In genomic region chr5:133331866-133332731, GRCh38 we compare ENCODE assay signal across 21 cellular contexts.
DNase-seq lines count a peak whose midpoint lies in the region; ATAC-seq and TF ChIP-seq lines count a peak whose summit lies in the region.
"Had no signal": no experiment of that assay in that cellular context is flagged by ENCODE, and none has a peak within 500 bp of the region (broad histone marks: within the 10 kb centered on the region; RNA-seq: fewer than 3 reads in every experiment).

No MANE protein-coding gene starts in this region.

- H4K5ac ChIP-seq in H9 (ENCODE audit: insufficient read length, low read depth, low read length): no peak overlapping the region

- peak; percentile 22 for ATAC-seq in activated CD8-positive, alpha-beta memory T cell treated with anti-CD3 and anti-CD28 coated beads, Interleukin-2, amount 10 ng/mL, durations not matched to agents 7 days and 5 days
- peak; percentile 37 to 41 for ATAC-seq in stimulated activated naive B cell treated with anti-CD40 and anti-IgM and Interleukin-4, amounts not matched to agents 10 μg/mL and 1 μg/mL and 100 μg/mL, for 72 hours (replicated peaks)
- no peak for ATAC-seq in GM18907 (IDR thresholded peaks at IDR 0.05; ENCODE audit: unreplicated experiment)
- ATAC-seq in GM21381 (IDR thresholded peaks at IDR 0.05; ENCODE audit: unreplicated experiment): no peak
- ATAC-seq in HG03571 (IDR thresholded peaks at IDR 0.05; ENCODE audit: unreplicated experiment): no peak
- ATAC-seq: gastroesophageal sphincter, left lobe of liver, sciatic nerve, SK-N-SH treated with all-trans-retinoic acid at 6 μM for 48 hours had no signal

- no peak overlapping the region for H2BK20ac ChIP-seq in H9 (ENCODE audit: low read depth, low read length, poor library complexity, severe bottlenecking)

- H3K9me3 ChIP-seq in H9 (ENCODE audit: control insufficient read depth, low read depth, low read length): no peaks in the 10 kb centered on the region
- H3K9me3 ChIP-seq: gastroesophageal sphincter had no signal

- no peaks in the 10 kb centered on the region; the same call in 1 of the 2 replicates for H3K27me3 ChIP-seq in H9 (ENCODE audit: insufficient read depth, low read length)
- H3K27me3 ChIP-seq: gastroesophageal sphincter had no signal

- H3K36me3 Mint-ChIP-seq in activated CD8-positive, alpha-beta memory T cell treated with anti-CD3 and anti-CD28 coated beads, Interleukin-2, amount 10 ng/mL, durations not matched to agents 7 days and 5 days: no peaks in the 10 kb centered on the region
- H3K36me3 Mint-ChIP-seq in H9 (ENCODE audit: insufficient read depth in 1 of 3, low read depth in 3 of 3): no peaks in the 10 kb centered on the region
- no peaks in the 10 kb centered on the region for H3K36me3 Mint-ChIP-seq in activated T-helper 1 cell treated with anti-CD3 and anti-CD28 coated beads, Interleukin-12 subunit alpha, Interleukin-12 subunit beta, Interleukin-2, Interleukin-4 antibody, amounts not matched to agents 30 ng/mL and 10 ng/mL and 1 ng/mL, durations not matched to agents 14 hours and 24 hours and 36 hours (ENCODE audit: low read depth)
- H3K36me3 Mint-ChIP-seq in stimulated activated naive B cell treated with anti-CD40 and anti-IgM and Interleukin-4, amounts not matched to agents 10 μg/mL and 1 μg/mL and 100 μg/mL, for 72 hours: no peaks in the 10 kb centered on the region

- H3K4ac ChIP-seq in H9 (ENCODE audit: low read depth, low read length): no peak overlapping the region

- H3K4me2 ChIP-seq in H9 (ENCODE audit: insufficient read depth, insufficient read length, low read length): no peak overlapping the region
- H3K4me2 ChIP-seq: KMS-11 had no signal

- no peaks in the 10 kb centered on the region for H3K9me3 Mint-ChIP-seq in activated CD8-positive, alpha-beta memory T cell treated with anti-CD3 and anti-CD28 coated beads, Interleukin-2, amount 10 ng/mL, durations not matched to agents 7 days and 5 days (ENCODE audit: low read depth)
- H3K9me3 Mint-ChIP-seq in H9: no peaks in the 10 kb centered on the region
- H3K9me3 Mint-ChIP-seq in activated T-helper 1 cell treated with anti-CD3 and anti-CD28 coated beads, Interleukin-12 subunit alpha, Interleukin-12 subunit beta, Interleukin-2, Interleukin-4 antibody, amounts not matched to agents 30 ng/mL and 10 ng/mL and 1 ng/mL, durations not matched to agents 14 hours and 24 hours and 36 hours: no peaks in the 10 kb centered on the region
- H3K9me3 Mint-ChIP-seq in stimulated activated naive B cell treated with anti-CD40 and anti-IgM and Interleukin-4, amounts not matched to agents 10 μg/mL and 1 μg/mL and 100 μg/mL, for 72 hours: no peaks in the 10 kb centered on the region

- no peak for TF ChIP-seq CTCF in H9 (conservative IDR thresholded peaks at IDR 0.05)

- H3K4me1 Mint-ChIP-seq in activated CD8-positive, alpha-beta memory T cell treated with anti-CD3 and anti-CD28 coated beads, Interleukin-2, amount 10 ng/mL, durations not matched to agents 7 days and 5 days: peaks cover 22% of the 10 kb centered on the region
- H3K4me1 Mint-ChIP-seq in H9: peaks cover 54 to 58% of the 10 kb centered on the region in 2 experiments
- peaks cover 39% of the 10 kb centered on the region for H3K4me1 Mint-ChIP-seq in activated T-helper 1 cell treated with anti-CD3 and anti-CD28 coated beads, Interleukin-12 subunit alpha, Interleukin-12 subunit beta, Interleukin-2, Interleukin-4 antibody, amounts not matched to agents 30 ng/mL and 10 ng/mL and 1 ng/mL, durations not matched to agents 14 hours and 24 hours and 36 hours (ENCODE audit: low read depth)
- H3K4me1 Mint-ChIP-seq in stimulated activated naive B cell treated with anti-CD40 and anti-IgM and Interleukin-4, amounts not matched to agents 10 μg/mL and 1 μg/mL and 100 μg/mL, for 72 hours: peaks cover 9 to 12% of the 10 kb centered on the region in 2 donors

- H4K91ac ChIP-seq in H9 (ENCODE audit: insufficient read length, low read depth, low read length): no peak overlapping the region

- H3K14ac ChIP-seq in H9 (ENCODE audit: insufficient read depth, low read length): peak overlapping the region; percentile 6; the same call in 1 of the 2 replicates

- no peak overlapping the region for H2AFZ ChIP-seq in H9 (ENCODE audit: low read length)

- no peak overlapping the region for H3K18ac ChIP-seq in H9 (ENCODE audit: insufficient read length, low read depth, low read length)

- no peak overlapping the region for H3K27ac ChIP-seq in H9 (ENCODE audit: insufficient read length, low read depth, low read length)
- H3K27ac ChIP-seq: gastroesophageal sphincter, KMS-11 had no signal

- H2BK15ac ChIP-seq in H9 (ENCODE audit: low read depth, low read length): no peak overlapping the region

- H3K23me2 ChIP-seq in H9 (ENCODE audit: insufficient read length, low read depth, low read length, poor library complexity, severe bottlenecking): no peaks in the 10 kb centered on the region

- no CpG with 5 or more reads among the region's 17 CpGs for WGBS in H9 (ENCODE audit: extremely low coverage, insufficient read length, low lambda C conversion rate)

- no peak overlapping the region for H2BK5ac ChIP-seq in H9 (ENCODE audit: insufficient read length, low read length)

- H2BK120ac ChIP-seq in H9 (ENCODE audit: low read depth, low read length, poor library complexity, severe bottlenecking): no peak overlapping the region

- H3K79me2 ChIP-seq in H9 (ENCODE audit: insufficient read depth, low read length): no peaks in the 10 kb centered on the region

- H2AK5ac ChIP-seq in H9 (ENCODE audit: insufficient read length, low read length): no peak overlapping the region

- no peak overlapping the region for H3K23ac ChIP-seq in H9 (ENCODE audit: insufficient read length, low read depth, low read length)

- H3K27ac Mint-ChIP-seq in activated CD8-positive, alpha-beta memory T cell treated with anti-CD3 and anti-CD28 coated beads, Interleukin-2, amount 10 ng/mL, durations not matched to agents 7 days and 5 days: peak overlapping the region; percentile 45
- H3K27ac Mint-ChIP-seq in H9: peak overlapping the region in 1 of 3 experiments; percentile 73; a peak in 1 of 7 replicates
- H3K27ac Mint-ChIP-seq in activated T-helper 1 cell treated with anti-CD3 and anti-CD28 coated beads, Interleukin-12 subunit alpha, Interleukin-12 subunit beta, Interleukin-2, Interleukin-4 antibody, amounts not matched to agents 30 ng/mL and 10 ng/mL and 1 ng/mL, durations not matched to agents 14 hours and 24 hours and 36 hours: peak overlapping the region; percentile 74
- no peak overlapping the region for H3K27ac Mint-ChIP-seq in stimulated activated naive B cell treated with anti-CD40 and anti-IgM and Interleukin-4, amounts not matched to agents 10 μg/mL and 1 μg/mL and 100 μg/mL, for 72 hours

- no peak overlapping the region for H3K4me3 Mint-ChIP-seq in activated CD8-positive, alpha-beta memory T cell treated with anti-CD3 and anti-CD28 coated beads, Interleukin-2, amount 10 ng/mL, durations not matched to agents 7 days and 5 days
- no peak overlapping the region for H3K4me3 Mint-ChIP-seq in H9
- H3K4me3 Mint-ChIP-seq in activated T-helper 1 cell treated with anti-CD3 and anti-CD28 coated beads, Interleukin-12 subunit alpha, Interleukin-12 subunit beta, Interleukin-2, Interleukin-4 antibody, amounts not matched to agents 30 ng/mL and 10 ng/mL and 1 ng/mL, durations not matched to agents 14 hours and 24 hours and 36 hours: no peak overlapping the region
- no peak overlapping the region for H3K4me3 Mint-ChIP-seq in stimulated activated naive B cell treated with anti-CD40 and anti-IgM and Interleukin-4, amounts not matched to agents 10 μg/mL and 1 μg/mL and 100 μg/mL, for 72 hours

- no peak for DNase-seq in activated CD8-positive, alpha-beta memory T cell treated with anti-CD3 and anti-CD28 coated beads, Interleukin-2, amount 10 ng/mL, durations not matched to agents 7 days and 5 days
- DNase-seq in activated CD8-positive, alpha-beta memory T cell treated with anti-CD3 and anti-CD28 coated beads for 24 hours: no peak
- no peak for DNase-seq in H9
- no peak for DNase-seq in activated T-helper 1 cell treated with anti-CD3 and anti-CD28 coated beads, Interleukin-12 subunit alpha, Interleukin-12 subunit beta, Interleukin-2, Interleukin-4 antibody, amounts not matched to agents 30 ng/mL and 10 ng/mL and 1 ng/mL, durations not matched to agents 14 hours and 24 hours and 36 hours (ENCODE audit: low spot score)
- no peak for DNase-seq in stimulated activated naive B cell treated with anti-CD40 and anti-IgM and Interleukin-4, amounts not matched to agents 10 μg/mL and 1 μg/mL and 100 μg/mL, for 72 hours
- DNase-seq: activated CD8-positive, alpha-beta memory T cell treated with anti-CD3 and anti-CD28 coated beads, Interleukin-2, amount 50 U/mL, for 4 hours; activated gamma-delta T cell treated with Interleukin-2 at 50 U/mL for 16 hours; amygdala; hippocampal formation; mesenchymal stem cell; NCI-H1417; NCI-H2107; stimulated activated naive CD4-positive, alpha-beta T cell treated with Interleukin-2 at 50 U/mL for 16 hours had no signal

- no peak overlapping the region for H2BK12ac ChIP-seq in H9 (ENCODE audit: insufficient read length, low read depth, low read length)

- H4K8ac ChIP-seq in H9 (replicated peaks; ENCODE audit: insufficient read length, low read depth, low read length): no peak overlapping the region

- peaks cover 21% of the 10 kb centered on the region; the same call in 1 of the 2 replicates for H3K4me1 ChIP-seq in H9 (ENCODE audit: insufficient read depth, low read length)
- H3K4me1 ChIP-seq: gastroesophageal sphincter had no signal

- no peaks in the 10 kb centered on the region for H4K20me1 ChIP-seq in H9 (ENCODE audit: control insufficient read depth, insufficient read depth, insufficient read length)

- no peak overlapping the region for H3K56ac ChIP-seq in H9 (ENCODE audit: insufficient read length, low read depth, low read length)

- peaks cover 3% of the 10 kb centered on the region for H3K27me3 Mint-ChIP-seq in activated CD8-positive, alpha-beta memory T cell treated with anti-CD3 and anti-CD28 coated beads, Interleukin-2, amount 10 ng/mL, durations not matched to agents 7 days and 5 days
- H3K27me3 Mint-ChIP-seq in H9 (ENCODE audit: low read depth): peaks cover 8% of the 10 kb centered on the region
- no peaks in the 10 kb centered on the region for H3K27me3 Mint-ChIP-seq in activated T-helper 1 cell treated with anti-CD3 and anti-CD28 coated beads, Interleukin-12 subunit alpha, Interleukin-12 subunit beta, Interleukin-2, Interleukin-4 antibody, amounts not matched to agents 30 ng/mL and 10 ng/mL and 1 ng/mL, durations not matched to agents 14 hours and 24 hours and 36 hours (ENCODE audit: insufficient read depth)
- no peaks in the 10 kb centered on the region for H3K27me3 Mint-ChIP-seq in stimulated activated naive B cell treated with anti-CD40 and anti-IgM and Interleukin-4, amounts not matched to agents 10 μg/mL and 1 μg/mL and 100 μg/mL, for 72 hours

- H3T11ph ChIP-seq in H9 (ENCODE audit: low read length): no peak overlapping the region

- H3K79me1 ChIP-seq in H9 (ENCODE audit: insufficient read depth, low read depth, low read length, poor library complexity, severe bottlenecking): no peaks in the 10 kb centered on the region

- H3K9ac ChIP-seq in H9 (ENCODE audit: extremely low read depth, insufficient read length, low read length): no peak overlapping the region
- H3K9ac ChIP-seq: KMS-11 had no signal

- intact Hi-C loops in activated T-helper 1 cell treated with anti-CD3 and anti-CD28 coated beads, Interleukin-12 subunit alpha, Interleukin-12 subunit beta, Interleukin-2, Interleukin-4 antibody, amounts not matched to agents 30 ng/mL and 10 ng/mL and 1 ng/mL, durations not matched to agents 14 hours and 24 hours and 36 hours (cut with micrococcal nuclease): loop anchor here (1.0 kb wide), 1 partner anchor 10 kb away; no protein-coding TSS in a partner anchor

- CTCF ChIA-PET in activated CD8-positive, alpha-beta memory T cell treated with anti-CD3 and anti-CD28 coated beads, Interleukin-2, amount 10 ng/mL, durations not matched to agents 7 days and 5 days (lab: Charles Lee): no interaction called here

Comparison
In these comparisons a context has a peak if more than half of its experiments do, and no peak if none do; other contexts are left out.
1. ATAC-seq: peak in activated CD8-positive, alpha-beta memory T cell treated with anti-CD3 and anti-CD28 coated beads, Interleukin-2, amount 10 ng/mL, durations not matched to agents 7 days and 5 days (single experiment) and stimulated activated naive B cell treated with anti-CD40 and anti-IgM and Interleukin-4, amounts not matched to agents 10 μg/mL and 1 μg/mL and 100 μg/mL, for 72 hours (2 of 2); none in GM18907 (single experiment), GM21381 (single experiment) and HG03571 (single experiment).